Comparison of ENCODE assay signal across 13 cellular contexts in genomic region chr3:98827221-98827620, GRCh38.
A peak's percentile ranks its signal among the peaks of the same experiment; 100 is the strongest.
DNase-seq lines count a peak whose midpoint lies in the region; ATAC-seq and TF ChIP-seq lines count a peak whose summit lies in the region.
"Had no signal": no experiment of that assay in that cellular context is flagged by ENCODE, and none has a peak within 500 bp of the region (broad histone marks: within the 10 kb centered on the region; RNA-seq: fewer than 3 reads in every experiment).

No MANE protein-coding gene starts in this region.

- H3K27ac Mint-ChIP-seq in HFFc6 (peak overlapping the region; percentile 34), nephron progenitor cell (peak overlapping the region; percentile 90)
- H3K27ac Mint-ChIP-seq: B cell; CD4-positive, CD25-positive, alpha-beta regulatory T cell had no signal

- peaks cover 29% of the 10 kb centered on the region for H3K9me3 Mint-ChIP-seq in HFFc6
- H3K9me3 Mint-ChIP-seq in nephron progenitor cell: peaks cover 37% of the 10 kb centered on the region

- ATAC-seq in HG03280 (IDR thresholded peaks at IDR 0.05; ENCODE audit: unreplicated experiment) (no peak), GM18498 (IDR thresholded peaks at IDR 0.05; ENCODE audit: unreplicated experiment) (no peak)

- DNase-seq in HFFc6 (no peak), RPMI7951 (ENCODE audit: low read depth) (peak; percentile 45), glomerular visceral epithelial cell (ENCODE audit: extremely low spot score) (peak; percentile 36), nephron progenitor cell (no peak), NCI-H1092 (lab: John Stamatoyannopoulos, UW) (no peak)
- DNase-seq: CD4-positive, CD25-positive, alpha-beta regulatory T cell; NCI-H1092 treated with DMSO at 0.1 percent for 48 hours; NCI-H2227 treated with DMSO at 0.1 percent for 48 hours; SJCRH30; SW 1271 had no signal

- TF ChIP-seq CTCF in HFFc6 (IDR thresholded peaks at IDR 0.05): no peak
- TF ChIP-seq CTCF in nephron progenitor cell (IDR thresholded peaks at IDR 0.05): no peak

- peaks cover 60% of the 10 kb centered on the region for H3K36me3 Mint-ChIP-seq in HFFc6 (ENCODE audit: low read depth)
- peaks cover 57% of the 10 kb centered on the region for H3K36me3 Mint-ChIP-seq in nephron progenitor cell (ENCODE audit: low read depth)
- H3K36me3 Mint-ChIP-seq: CD4-positive, CD25-positive, alpha-beta regulatory T cell had no signal

- H3K27me3 Mint-ChIP-seq in HFFc6 (ENCODE audit: insufficient read depth) (peaks cover 3% of the 10 kb centered on the region), nephron progenitor cell (ENCODE audit: low read depth, poor library complexity) (peaks cover 3% of the 10 kb centered on the region)
- H3K27me3 Mint-ChIP-seq: B cell had no signal

- H3K4me1 Mint-ChIP-seq in HFFc6 (ENCODE audit: low read depth) (peaks cover 93% of the 10 kb centered on the region), nephron progenitor cell (peaks cover 11% of the 10 kb centered on the region)
- H3K4me1 Mint-ChIP-seq: B cell had no signal

- H3K4me3 Mint-ChIP-seq in HFFc6 (no peak overlapping the region), nephron progenitor cell (no peak overlapping the region)
- H3K4me3 Mint-ChIP-seq: B cell; CD4-positive, CD25-positive, alpha-beta regulatory T cell had no signal

Comparison
In these comparisons a context has a peak if more than half of its experiments do, and no peak if none do; other contexts are left out.
1. DNase-seq: peak in RPMI7951 (single experiment) and glomerular visceral epithelial cell (single experiment); none in HFFc6 (single experiment), nephron progenitor cell (single experiment) and NCI-H1092 (single experiment).